Comparison of ENCODE assay signal across 8 cellular contexts in genomic region chr5:172420215-172420934, GRCh38. TPM values are rescaled to one million over a fixed set of nuclear protein-coding genes. Genes with fewer than 3 reads are reported as not detected.
A peak's percentile ranks its signal among the peaks of the same experiment; 100 is the strongest.
DNase-seq lines count a peak whose midpoint lies in the region; ATAC-seq and TF ChIP-seq lines count a peak whose summit lies in the region.

No MANE protein-coding gene starts in this region.

- TF ChIP-seq CTCF in osteocyte (IDR thresholded peaks at IDR 0.05) = no peak

- H3K27me3 Mint-ChIP-seq in osteocyte (ENCODE audit: unreplicated experiment) = no peaks in the 10 kb centered on the region

- peak; percentile 12 to 32 for DNase-seq in activated CD4-positive, alpha-beta T cell treated with anti-CD3 and anti-CD28 coated beads, Interleukin-2, amount 50 U/mL, for 48 hours
- DNase-seq in activated CD4-positive, alpha-beta T cell treated with anti-CD3 and anti-CD28 coated beads for 4 hours = no peak
- DNase-seq in fibroblast of peridontal ligament (ENCODE audit: extremely low read depth) (peak; percentile 98), osteocyte (ENCODE audit: extremely low spot score, unreplicated experiment) (no peak)
- DNase-seq in activated CD8-positive, alpha-beta memory T cell treated with anti-CD3 and anti-CD28 coated beads, Interleukin-2, amount 50 U/mL, for 48 hours = no peak

- H3K36me3 Mint-ChIP-seq in osteocyte (ENCODE audit: unreplicated experiment) = peaks cover 37% of the 10 kb centered on the region

- H3K4me3 Mint-ChIP-seq in osteocyte (ENCODE audit: unreplicated experiment) = no peak overlapping the region

- H3K27ac Mint-ChIP-seq in osteocyte (ENCODE audit: unreplicated experiment) = peak overlapping the region; percentile 95

- peaks cover 59% of the 10 kb centered on the region for H3K4me1 Mint-ChIP-seq in osteocyte (ENCODE audit: unreplicated experiment)

- no peak for ATAC-seq in HG03378 (IDR thresholded peaks at IDR 0.05; ENCODE audit: unreplicated experiment)
- ATAC-seq in GM18517 (IDR thresholded peaks at IDR 0.05; ENCODE audit: unreplicated experiment) = no peak

- peak; percentile 51; the same call in 1 of the 2 replicates for TF ChIP-seq POLR2A in Raji (IDR thresholded peaks at IDR 0.05; ENCODE audit: insufficient read depth, low read depth, low read length)

- H3K9me3 Mint-ChIP-seq in osteocyte (ENCODE audit: unreplicated experiment) = no peaks in the 10 kb centered on the region

RNA-seq across cellular contexts. Expression of gene SH3PXD2B, which starts 34.0 kb away (rescaled TPM):
- total RNA-seq in osteocyte = 114 and 125 TPM in 2 replicates

Comparison
In these comparisons a context has a peak if more than half of its experiments do, and no peak if none do; other contexts are left out.
1. DNase-seq: peak in activated CD4-positive, alpha-beta T cell treated with anti-CD3 and anti-CD28 coated beads, Interleukin-2, amount 50 U/mL, for 48 hours (2 of 2) and fibroblast of peridontal ligament (single experiment); none in activated CD4-positive, alpha-beta T cell treated with anti-CD3 and anti-CD28 coated beads for 4 hours (0 of 2), osteocyte (single experiment) and activated CD8-positive, alpha-beta memory T cell treated with anti-CD3 and anti-CD28 coated beads, Interleukin-2, amount 50 U/mL, for 48 hours (single experiment).